In the genomic region with DNA sequence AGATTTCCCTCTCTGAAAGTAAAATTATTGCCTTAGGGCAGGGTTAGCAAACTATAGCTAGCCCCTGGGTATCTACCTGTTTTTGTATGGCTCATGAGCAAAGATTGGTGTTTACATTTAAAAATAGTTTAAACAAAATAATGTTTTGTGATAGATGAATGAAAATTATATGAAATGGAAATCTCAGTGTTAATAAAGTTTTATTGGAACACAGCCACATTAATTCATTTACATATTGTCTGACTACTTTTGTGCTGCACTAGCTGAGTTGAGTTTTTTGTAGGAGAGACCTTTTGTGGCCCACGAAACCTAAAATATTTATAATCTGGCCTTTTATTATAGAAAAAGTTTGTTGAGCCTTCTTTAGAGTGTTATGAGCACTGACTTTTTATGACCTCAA, we compare ENCODE assay signal across 2 cellular contexts.
TF ChIP-seq lines count a peak whose summit lies in the region.

No MANE protein-coding gene starts in this region.

TF ChIP-seq in IMR-90, 13 proteins besides CTCF, POLR2A, EP300 and RAD21:
- no peak for TF ChIP-seq MAFK (IDR thresholded peaks at IDR 0.05; ENCODE audit: low read depth, low read length)
- no peak for TF ChIP-seq NFE2L2 (IDR thresholded peaks at IDR 0.05; ENCODE audit: low read depth, low read length)
- no peak for TF ChIP-seq RCOR1 (IDR thresholded peaks at IDR 0.05; ENCODE audit: insufficient replicate concordance, low read length)
- no peak for TF ChIP-seq BHLHE40 (IDR thresholded peaks at IDR 0.05; ENCODE audit: low read depth, low read length)
- no peak for TF ChIP-seq MAZ (IDR thresholded peaks at IDR 0.05; ENCODE audit: borderline replicate concordance, low read depth, low read length)
- TF ChIP-seq, protein P1, sequence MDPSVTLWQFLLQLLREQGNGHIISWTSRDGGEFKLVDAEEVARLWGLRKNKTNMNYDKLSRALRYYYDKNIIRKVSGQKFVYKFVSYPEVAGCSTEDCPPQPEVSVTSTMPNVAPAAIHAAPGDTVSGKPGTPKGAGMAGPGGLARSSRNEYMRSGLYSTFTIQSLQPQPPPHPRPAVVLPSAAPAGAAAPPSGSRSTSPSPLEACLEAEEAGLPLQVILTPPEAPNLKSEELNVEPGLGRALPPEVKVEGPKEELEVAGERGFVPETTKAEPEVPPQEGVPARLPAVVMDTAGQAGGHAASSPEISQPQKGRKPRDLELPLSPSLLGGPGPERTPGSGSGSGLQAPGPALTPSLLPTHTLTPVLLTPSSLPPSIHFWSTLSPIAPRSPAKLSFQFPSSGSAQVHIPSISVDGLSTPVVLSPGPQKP (IDR thresholded peaks at IDR 0.05; ENCODE audit: borderline replicate concordance, low read depth, low read length) = no peak
- TF ChIP-seq RFX5 (IDR thresholded peaks at IDR 0.05; ENCODE audit: low read depth, low read length) = no peak
- no peak for TF ChIP-seq FOS (IDR thresholded peaks at IDR 0.05; ENCODE audit: low read depth, low read length)
- TF ChIP-seq, protein P2, sequence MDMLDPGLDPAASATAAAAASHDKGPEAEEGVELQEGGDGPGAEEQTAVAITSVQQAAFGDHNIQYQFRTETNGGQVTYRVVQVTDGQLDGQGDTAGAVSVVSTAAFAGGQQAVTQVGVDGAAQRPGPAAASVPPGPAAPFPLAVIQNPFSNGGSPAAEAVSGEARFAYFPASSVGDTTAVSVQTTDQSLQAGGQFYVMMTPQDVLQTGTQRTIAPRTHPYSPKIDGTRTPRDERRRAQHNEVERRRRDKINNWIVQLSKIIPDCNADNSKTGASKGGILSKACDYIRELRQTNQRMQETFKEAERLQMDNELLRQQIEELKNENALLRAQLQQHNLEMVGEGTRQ (IDR thresholded peaks at IDR 0.05; ENCODE audit: low read depth, low read length) = no peak
- TF ChIP-seq CHD1 (IDR thresholded peaks at IDR 0.05; ENCODE audit: low read depth, low read length) = no peak
- TF ChIP-seq CEBPB (IDR thresholded peaks at IDR 0.05; ENCODE audit: low read depth, low read length) = no peak
- no peak for TF ChIP-seq SMC3 (IDR thresholded peaks at IDR 0.05; ENCODE audit: low read depth, low read length)
- TF ChIP-seq MXI1 (IDR thresholded peaks at IDR 0.05; ENCODE audit: borderline replicate concordance, low read depth, low read length) = no peak

TF ChIP-seq in GM12878, 131 proteins besides CTCF, POLR2A, EP300 and RAD21:
- TF ChIP-seq EGR1 (IDR thresholded peaks at IDR 0.05; ENCODE audit: borderline replicate concordance in 1 of 2, low read depth in 2 of 2, low read length in 2 of 2) (no peak), FOS (IDR thresholded peaks at IDR 0.05; ENCODE audit: borderline replicate concordance, extremely low read depth, insufficient read length) (no peak), CBX5 (IDR thresholded peaks at IDR 0.05; ENCODE audit: low read depth) (no peak), MYC (IDR thresholded peaks at IDR 0.05; ENCODE audit: insufficient read depth, insufficient read length, insufficient replicate concordance, low read length, severe bottlenecking) (no peak), CHD2 (IDR thresholded peaks at IDR 0.05; ENCODE audit: borderline replicate concordance, low read depth, low read length) (no peak), POLR2AphosphoS5 (IDR thresholded peaks at IDR 0.05; ENCODE audit: low read length) (no peak), RB1 (IDR thresholded peaks at IDR 0.05; ENCODE audit: borderline replicate concordance) (no peak)
- TF ChIP-seq, protein P3, sequence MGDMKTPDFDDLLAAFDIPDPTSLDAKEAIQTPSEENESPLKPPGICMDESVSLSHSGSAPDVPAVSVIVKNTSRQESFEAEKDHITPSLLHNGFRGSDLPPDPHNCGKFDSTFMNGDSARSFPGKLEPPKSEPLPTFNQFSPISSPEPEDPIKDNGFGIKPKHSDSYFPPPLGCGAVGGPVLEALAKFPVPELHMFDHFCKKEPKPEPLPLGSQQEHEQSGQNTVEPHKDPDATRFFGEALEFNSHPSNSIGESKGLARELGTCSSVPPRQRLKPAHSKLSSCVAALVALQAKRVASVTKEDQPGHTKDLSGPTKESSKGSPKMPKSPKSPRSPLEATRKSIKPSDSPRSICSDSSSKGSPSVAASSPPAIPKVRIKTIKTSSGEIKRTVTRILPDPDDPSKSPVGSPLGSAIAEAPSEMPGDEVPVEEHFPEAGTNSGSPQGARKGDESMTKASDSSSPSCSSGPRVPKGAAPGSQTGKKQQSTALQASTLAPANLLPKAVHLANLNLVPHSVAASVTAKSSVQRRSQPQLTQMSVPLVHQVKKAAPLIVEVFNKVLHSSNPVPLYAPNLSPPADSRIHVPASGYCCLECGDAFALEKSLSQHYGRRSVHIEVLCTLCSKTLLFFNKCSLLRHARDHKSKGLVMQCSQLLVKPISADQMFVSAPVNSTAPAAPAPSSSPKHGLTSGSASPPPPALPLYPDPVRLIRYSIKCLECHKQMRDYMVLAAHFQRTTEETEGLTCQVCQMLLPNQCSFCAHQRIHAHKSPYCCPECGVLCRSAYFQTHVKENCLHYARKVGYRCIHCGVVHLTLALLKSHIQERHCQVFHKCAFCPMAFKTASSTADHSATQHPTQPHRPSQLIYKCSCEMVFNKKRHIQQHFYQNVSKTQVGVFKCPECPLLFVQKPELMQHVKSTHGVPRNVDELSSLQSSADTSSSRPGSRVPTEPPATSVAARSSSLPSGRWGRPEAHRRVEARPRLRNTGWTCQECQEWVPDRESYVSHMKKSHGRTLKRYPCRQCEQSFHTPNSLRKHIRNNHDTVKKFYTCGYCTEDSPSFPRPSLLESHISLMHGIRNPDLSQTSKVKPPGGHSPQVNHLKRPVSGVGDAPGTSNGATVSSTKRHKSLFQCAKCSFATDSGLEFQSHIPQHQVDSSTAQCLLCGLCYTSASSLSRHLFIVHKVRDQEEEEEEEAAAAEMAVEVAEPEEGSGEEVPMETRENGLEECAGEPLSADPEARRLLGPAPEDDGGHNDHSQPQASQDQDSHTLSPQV (IDR thresholded peaks at IDR 0.05) = no peak
- TF ChIP-seq, protein P4, sequence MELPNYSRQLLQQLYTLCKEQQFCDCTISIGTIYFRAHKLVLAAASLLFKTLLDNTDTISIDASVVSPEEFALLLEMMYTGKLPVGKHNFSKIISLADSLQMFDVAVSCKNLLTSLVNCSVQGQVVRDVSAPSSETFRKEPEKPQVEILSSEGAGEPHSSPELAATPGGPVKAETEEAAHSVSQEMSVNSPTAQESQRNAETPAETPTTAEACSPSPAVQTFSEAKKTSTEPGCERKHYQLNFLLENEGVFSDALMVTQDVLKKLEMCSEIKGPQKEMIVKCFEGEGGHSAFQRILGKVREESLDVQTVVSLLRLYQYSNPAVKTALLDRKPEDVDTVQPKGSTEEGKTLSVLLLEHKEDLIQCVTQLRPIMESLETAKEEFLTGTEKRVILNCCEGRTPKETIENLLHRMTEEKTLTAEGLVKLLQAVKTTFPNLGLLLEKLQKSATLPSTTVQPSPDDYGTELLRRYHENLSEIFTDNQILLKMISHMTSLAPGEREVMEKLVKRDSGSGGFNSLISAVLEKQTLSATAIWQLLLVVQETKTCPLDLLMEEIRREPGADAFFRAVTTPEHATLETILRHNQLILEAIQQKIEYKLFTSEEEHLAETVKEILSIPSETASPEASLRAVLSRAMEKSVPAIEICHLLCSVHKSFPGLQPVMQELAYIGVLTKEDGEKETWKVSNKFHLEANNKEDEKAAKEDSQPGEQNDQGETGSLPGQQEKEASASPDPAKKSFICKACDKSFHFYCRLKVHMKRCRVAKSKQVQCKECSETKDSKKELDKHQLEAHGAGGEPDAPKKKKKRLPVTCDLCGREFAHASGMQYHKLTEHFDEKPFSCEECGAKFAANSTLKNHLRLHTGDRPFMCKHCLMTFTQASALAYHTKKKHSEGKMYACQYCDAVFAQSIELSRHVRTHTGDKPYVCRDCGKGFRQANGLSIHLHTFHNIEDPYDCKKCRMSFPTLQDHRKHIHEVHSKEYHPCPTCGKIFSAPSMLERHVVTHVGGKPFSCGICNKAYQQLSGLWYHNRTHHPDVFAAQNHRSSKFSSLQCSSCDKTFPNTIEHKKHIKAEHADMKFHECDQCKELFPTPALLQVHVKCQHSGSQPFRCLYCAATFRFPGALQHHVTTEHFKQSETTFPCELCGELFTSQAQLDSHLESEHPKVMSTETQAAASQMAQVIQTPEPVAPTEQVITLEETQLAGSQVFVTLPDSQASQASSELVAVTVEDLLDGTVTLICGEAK (IDR thresholded peaks at IDR 0.05; ENCODE audit: borderline replicate concordance) = peak; percentile 82
TF ChIP-seq in GM12878: peak in this region for 1.
